Comparison of ENCODE assay signal across 12 cellular contexts in genomic region chr16:27759301-27759871, GRCh38.
DNase-seq lines count a peak whose midpoint lies in the region; ATAC-seq and TF ChIP-seq lines count a peak whose summit lies in the region.
"Had no signal": no experiment of that assay in that cellular context is flagged by ENCODE, and none has a peak within 500 bp of the region (broad histone marks: within the 10 kb centered on the region; RNA-seq: fewer than 3 reads in every experiment).

No MANE protein-coding gene starts in this region.

- no peak for TF ChIP-seq CTCF in AG04449 (IDR thresholded peaks at IDR 0.05; ENCODE audit: insufficient read depth, low read length, missing control alignments)
- no peak for TF ChIP-seq CTCF in IMR-90 (conservative IDR thresholded peaks at IDR 0.05; ENCODE audit: low read depth, low read length)
- no peak for TF ChIP-seq CTCF in choroid plexus epithelial cell (conservative IDR thresholded peaks at IDR 0.05; ENCODE audit: low read depth, low read length)
- TF ChIP-seq CTCF in lower lobe of right lung (IDR thresholded peaks at IDR 0.05): no peak

- no peak overlapping the region for H3K4me3 Mint-ChIP-seq in activated naive CD4-positive, alpha-beta T cell treated with anti-CD3 and anti-CD28 coated beads for 36 hours
- H3K4me3 Mint-ChIP-seq: natural killer cell treated with Interleukin-12 subunit alpha and Interleukin-12 subunit beta and Interleukin-15 and Interleukin-18, amount 100 ng/mL, for 72 hours had no signal

- no peak overlapping the region for H3K9ac ChIP-seq in IMR-90 (ENCODE audit: low read depth, low read length)

- H3K27me3 Mint-ChIP-seq in activated naive CD4-positive, alpha-beta T cell treated with anti-CD3 and anti-CD28 coated beads for 36 hours (ENCODE audit: low read depth): no peaks in the 10 kb centered on the region
- H3K27me3 Mint-ChIP-seq: natural killer cell treated with Interleukin-12 subunit alpha and Interleukin-12 subunit beta and Interleukin-15 and Interleukin-18, amount 100 ng/mL, for 72 hours had no signal

- peak overlapping the region in 1 of 2 experiments; percentile 49; a peak in 2 of 4 replicates for H4K8ac ChIP-seq in IMR-90 (ENCODE audit: low read depth in 2 of 2, low read length in 2 of 2)

- no peak overlapping the region for H3K56ac ChIP-seq in IMR-90 (ENCODE audit: extremely low read depth, insufficient read depth, low read length)

- H3K27ac ChIP-seq in IMR-90 (ENCODE audit: insufficient read depth, low read length): no peak overlapping the region
- no peak overlapping the region for H3K27ac ChIP-seq in lower lobe of right lung
- H3K27ac ChIP-seq: Peyer's patch had no signal

- H2BK120ac ChIP-seq in IMR-90 (ENCODE audit: low read depth, low read length): peak overlapping the region; percentile 53; the same call in 1 of the 2 replicates

- WGBS in IMR-90 (ENCODE audit: extremely low coverage in 2 of 2, insufficient read length in 1 of 2), 2 experiments: 84% methylated on average over 6 of the region's 9 CpGs; no CpG with 5 or more reads in 1 of the 2 experiments

- H3K27me3 ChIP-seq in IMR-90 (ENCODE audit: control insufficient read depth, insufficient read depth, low read length): no peaks in the 10 kb centered on the region
- no peaks in the 10 kb centered on the region for H3K27me3 ChIP-seq in lower lobe of right lung (ENCODE audit: low read depth)
- H3K27me3 ChIP-seq: Peyer's patch had no signal

- no TSS peak for BruUV-seq in IMR-90 (replicated peaks; lab: Mats Ljungman, UMichigan)

- DNase-seq in AG04449 (ENCODE audit: low read depth, low spot score) (peak; percentile 16), IMR-90 (peak; percentile 72), choroid plexus epithelial cell (ENCODE audit: low read depth) (peak; percentile 47), lower lobe of right lung (peak; percentile 32), SW 1271 (lab: John Stamatoyannopoulos, UW) (no peak), GM19240 (ENCODE audit: insufficient read length, low spot score) (no peak)
- no peak for DNase-seq in activated naive CD4-positive, alpha-beta T cell treated with anti-CD3 and anti-CD28 coated beads for 36 hours
- DNase-seq: activated CD4-positive, CD25-positive, alpha-beta regulatory T cell treated with anti-CD3 and anti-CD28 coated beads, Interleukin-2, amount 50 U/mL, for 72 hours; cortex of kidney; Peyer's patch had no signal

- H3K9me3 ChIP-seq in IMR-90 (ENCODE audit: control insufficient read depth, insufficient read depth, low read length) (peaks cover 2% of the 10 kb centered on the region), lower lobe of right lung (no peaks in the 10 kb centered on the region)
- H3K9me3 ChIP-seq: Peyer's patch had no signal

- in situ Hi-C loops in IMR-90 (cut with MboI; ENCODE audit: low sequenced_read_pairs): no loop called here

- no peak overlapping the region for H3K4me3 ChIP-seq in AG04449 (ENCODE audit: low read depth, low read length)
- no peak overlapping the region for H3K4me3 ChIP-seq in IMR-90 (ENCODE audit: insufficient read depth, low read depth, low read length)
- no peak overlapping the region for H3K4me3 ChIP-seq in choroid plexus epithelial cell (ENCODE audit: low read depth, low read length)
- H3K4me3 ChIP-seq in lower lobe of right lung: no peak overlapping the region
- H3K4me3 ChIP-seq: Peyer's patch had no signal

- peak overlapping the region; percentile 9; the same call in 1 of the 2 replicates for H4K91ac ChIP-seq in IMR-90 (ENCODE audit: insufficient read depth, low read depth, low read length)

- ATAC-seq in IMR-90 (ENCODE audit: low read depth) (peak; percentile 83), lower lobe of right lung (no peak), GM18498 (IDR thresholded peaks at IDR 0.05; ENCODE audit: unreplicated experiment) (no peak)
- ATAC-seq: natural killer cell treated with Interleukin-12 subunit alpha and Interleukin-12 subunit beta and Interleukin-15 and Interleukin-18, amount 100 ng/mL, for 72 hours had no signal

- no peak overlapping the region for H4K5ac ChIP-seq in IMR-90 (ENCODE audit: low read depth, low read length)

- CTCF ChIA-PET in AG04449 (lab: Yijun Ruan, JAX): interaction anchor here (0.9 to 1.1 kb wide), 2 partner anchors 10 to 311 kb away, joined by 3 read pairs; no protein-coding TSS in a partner anchor
- CTCF ChIA-PET in IMR-90 (lab: Yijun Ruan, JAX): no interaction called here
- CTCF ChIA-PET in activated naive CD4-positive, alpha-beta T cell treated with anti-CD3 and anti-CD28 coated beads for 36 hours (lab: Charles Lee): no interaction called here

- H2AFZ ChIP-seq in IMR-90 (replicated peaks; ENCODE audit: low read length, poor library complexity): peak overlapping the region; percentile 74

- H3K4ac ChIP-seq in IMR-90 (ENCODE audit: low read depth, low read length): peak overlapping the region; percentile 36

- H2AK9ac ChIP-seq in IMR-90 (replicated peaks; ENCODE audit: low read depth, low read length, poor library complexity): peak overlapping the region; percentile 2

- no peak overlapping the region; the same call in 2 of the 3 replicates for H2BK15ac ChIP-seq in IMR-90 (ENCODE audit: low read depth, low read length)

- intact Hi-C loops in IMR-90 (cut with micrococcal nuclease): no loop called here
- intact Hi-C loops in lower lobe of right lung (cut with DNase I): no loop called here
- intact Hi-C loops in activated naive CD4-positive, alpha-beta T cell treated with anti-CD3 and anti-CD28 coated beads for 36 hours (cut with micrococcal nuclease): no loop called here

- peaks cover 6% of the 10 kb centered on the region for H3K4me1 ChIP-seq in IMR-90 (ENCODE audit: control insufficient read depth, insufficient read depth, low read length)
- H3K4me1 ChIP-seq in lower lobe of right lung: no peaks in the 10 kb centered on the region
- H3K4me1 ChIP-seq: Peyer's patch had no signal

- no peaks in the 10 kb centered on the region for H3K4me1 Mint-ChIP-seq in activated naive CD4-positive, alpha-beta T cell treated with anti-CD3 and anti-CD28 coated beads for 36 hours (ENCODE audit: low read depth)

- no peak overlapping the region for H3K4me2 ChIP-seq in IMR-90 (ENCODE audit: low read depth, low read length)

- peaks cover 14% of the 10 kb centered on the region for H3K36me3 Mint-ChIP-seq in activated naive CD4-positive, alpha-beta T cell treated with anti-CD3 and anti-CD28 coated beads for 36 hours (ENCODE audit: low read depth)
- H3K36me3 Mint-ChIP-seq: natural killer cell treated with Interleukin-12 subunit alpha and Interleukin-12 subunit beta and Interleukin-15 and Interleukin-18, amount 100 ng/mL, for 72 hours had no signal

- H3K9me1 ChIP-seq in IMR-90 (ENCODE audit: insufficient read depth, low read length): peaks cover 9% of the 10 kb centered on the region

- 0 out of 2 replicates have a peak, but pooled peaks cover 4% of the 10 kb centered on the region for H4K20me1 ChIP-seq in IMR-90 (ENCODE audit: insufficient read depth, low read length)

- no peaks in the 10 kb centered on the region for H3K79me1 ChIP-seq in IMR-90 (ENCODE audit: low read depth in 1 of 2, low read length in 2 of 2)

- POLR2A ChIA-PET in AG04449 (lab: Yijun Ruan, JAX) (no interaction called here), IMR-90 (lab: Charles Lee; ENCODE audit: unreplicated experiment) (no interaction called here)

- TF ChIP-seq POLR2A in IMR-90 (IDR thresholded peaks at IDR 0.05; ENCODE audit: low read depth, low read length): no peak

- H3K9me3 Mint-ChIP-seq in activated naive CD4-positive, alpha-beta T cell treated with anti-CD3 and anti-CD28 coated beads for 36 hours: no peaks in the 10 kb centered on the region
- H3K9me3 Mint-ChIP-seq: natural killer cell treated with Interleukin-12 subunit alpha and Interleukin-12 subunit beta and Interleukin-15 and Interleukin-18, amount 100 ng/mL, for 72 hours had no signal

- H3K14ac ChIP-seq in IMR-90 (replicated peaks; ENCODE audit: low read depth, low read length): peak overlapping the region; percentile 61

- TF ChIP-seq RAD21 in IMR-90 (IDR thresholded peaks at IDR 0.05; ENCODE audit: low read length): no peak

- H3K36me3 ChIP-seq in IMR-90 (ENCODE audit: control insufficient read depth, insufficient read depth, low read length): peaks cover 19% of the 10 kb centered on the region
- peaks cover 28% of the 10 kb centered on the region for H3K36me3 ChIP-seq in lower lobe of right lung

- H2BK20ac ChIP-seq in IMR-90 (ENCODE audit: low read depth, low read length): peak overlapping the region; percentile 65

- dilution Hi-C loops in IMR-90 (cut with HindIII; ENCODE audit: low sequenced_read_pairs, unreplicated experiment): no loop called here

- no peak overlapping the region for H3K23ac ChIP-seq in IMR-90 (ENCODE audit: low read depth, low read length)

- H3K27ac Mint-ChIP-seq in activated naive CD4-positive, alpha-beta T cell treated with anti-CD3 and anti-CD28 coated beads for 36 hours: no peak overlapping the region

- peak overlapping the region; percentile 23; the same call in 1 of the 2 replicates for H2AK5ac ChIP-seq in IMR-90 (ENCODE audit: low read depth, low read length)

- peak overlapping the region; percentile 77 for H2BK5ac ChIP-seq in IMR-90 (ENCODE audit: low read depth, low read length, poor library complexity, severe bottlenecking)

- no peak overlapping the region for H3K18ac ChIP-seq in IMR-90 (ENCODE audit: low read depth, low read length)

TF ChIP-seq in IMR-90, 13 proteins besides CTCF, POLR2A, EP300 and RAD21 (continues in another document):
- TF ChIP-seq FOS (IDR thresholded peaks at IDR 0.05; ENCODE audit: low read depth, low read length) (no peak), SMC3 (IDR thresholded peaks at IDR 0.05; ENCODE audit: low read depth, low read length) (no peak), MAZ (IDR thresholded peaks at IDR 0.05; ENCODE audit: borderline replicate concordance, low read depth, low read length) (no peak), CEBPB (IDR thresholded peaks at IDR 0.05; ENCODE audit: low read depth, low read length) (no peak), USF2 (IDR thresholded peaks at IDR 0.05; ENCODE audit: low read depth, low read length) (no peak), RFX5 (IDR thresholded peaks at IDR 0.05; ENCODE audit: low read depth, low read length) (no peak), RCOR1 (IDR thresholded peaks at IDR 0.05; ENCODE audit: insufficient replicate concordance, low read length) (no peak), MAFK (IDR thresholded peaks at IDR 0.05; ENCODE audit: low read depth, low read length) (no peak), MXI1 (IDR thresholded peaks at IDR 0.05; ENCODE audit: borderline replicate concordance, low read depth, low read length) (no peak), NFE2L2 (IDR thresholded peaks at IDR 0.05; ENCODE audit: low read depth, low read length) (no peak)

Comparison
In these comparisons a context has a peak if more than half of its experiments do, and no peak if none do; other contexts are left out.
1. DNase-seq: peak in AG04449 (single experiment), IMR-90 (single experiment), choroid plexus epithelial cell (single experiment) and lower lobe of right lung (single experiment); none in activated naive CD4-positive, alpha-beta T cell treated with anti-CD3 and anti-CD28 coated beads for 36 hours (single experiment), SW 1271 (0 of 2) and GM19240 (single experiment).